14 cellular contexts compared by ENCODE assay signal in genomic region chr11:133943950-133944698, GRCh38. TPM values are rescaled to one million over a fixed set of nuclear protein-coding genes. Genes with fewer than 3 reads are reported as not detected.
DNase-seq lines count a peak whose midpoint lies in the region; ATAC-seq lines count a peak whose summit lies in the region.
"Had no signal": no experiment of that assay in that cellular context is flagged by ENCODE, and none has a peak within 500 bp of the region (broad histone marks: within the 10 kb centered on the region; RNA-seq: fewer than 3 reads in every experiment).

No MANE protein-coding gene starts in this region.

- no peaks in the 10 kb centered on the region for H3K27me3 Mint-ChIP-seq in activated naive CD4-positive, alpha-beta T cell treated with anti-CD3 and anti-CD28 coated beads, Interleukin-2, amount 10 ng/mL, durations not matched to agents 7 days and 5 days
- H3K27me3 Mint-ChIP-seq in natural killer cell treated with Interleukin-12 subunit alpha and Interleukin-12 subunit beta and Interleukin-15 and Interleukin-18, amount 100 ng/mL, for 72 hours, result peaks cover 17% of the 10 kb centered on the region in 2 donors

- CTCF ChIA-PET in activated naive CD4-positive, alpha-beta T cell treated with anti-CD3 and anti-CD28 coated beads, Interleukin-2, amount 10 ng/mL, durations not matched to agents 7 days and 5 days (lab: Charles Lee), result interaction anchor here (0.9 to 3.4 kb wide), 4 partner anchors 11 to 104 kb away, joined by 3 to 24 read pairs (median 5); no protein-coding TSS in a partner anchor

- ATAC-seq in activated naive CD4-positive, alpha-beta T cell treated with anti-CD3 and anti-CD28 coated beads, Interleukin-2, amount 50 U/mL, for 72 hours, result no peak
- no peak for ATAC-seq in natural killer cell treated with Interleukin-12 subunit alpha and Interleukin-12 subunit beta and Interleukin-15 and Interleukin-18, amount 100 ng/mL, for 72 hours

- H3K27ac Mint-ChIP-seq in activated naive CD4-positive, alpha-beta T cell treated with anti-CD3 and anti-CD28 coated beads, Interleukin-2, amount 10 ng/mL, durations not matched to agents 7 days and 5 days, result peak overlapping the region; percentile 96
- peak overlapping the region; percentile 93 for H3K27ac Mint-ChIP-seq in activated naive CD4-positive, alpha-beta T cell treated with anti-CD3 and anti-CD28 coated beads, Interleukin-2, amount 50 U/mL, for 72 hours
- peak overlapping the region in 1 of 2 donors; percentile 53 for H3K27ac Mint-ChIP-seq in natural killer cell treated with Interleukin-12 subunit alpha and Interleukin-12 subunit beta and Interleukin-15 and Interleukin-18, amount 100 ng/mL, for 72 hours

- DNase-seq in activated naive CD4-positive, alpha-beta T cell treated with anti-CD3 and anti-CD28 coated beads, Interleukin-2, amount 10 ng/mL, durations not matched to agents 7 days and 5 days, result no peak
- no peak for DNase-seq in activated naive CD4-positive, alpha-beta T cell treated with Interleukin-2 at 50 U/mL for 16 hours
- peak; percentile 27 for DNase-seq in NCI-H2196 (lab: John Stamatoyannopoulos, UW; ENCODE audit: unreplicated experiment)
- DNase-seq in activated naive CD4-positive, alpha-beta T cell treated with anti-CD3 and anti-CD28 coated beads, Interleukin-2, amount 50 U/mL, for 72 hours (ENCODE audit: low spot score in 2 of 2), result no peak
- no peak for DNase-seq in natural killer cell treated with Interleukin-12 subunit alpha and Interleukin-12 subunit beta and Interleukin-15 and Interleukin-18, amount 100 ng/mL, for 72 hours (ENCODE audit: low spot score)
- DNase-seq in stimulated activated CD4-positive, alpha-beta T cell treated with anti-CD3 and anti-CD28 coated beads, Interleukin-2, amount 100 ng/mL, for 24 hours, result no peak
- DNase-seq in NCI-H2171 treated with DMSO at 0.1 percent for 48 hours (lab: John Stamatoyannopoulos, UW), result no peak
- DNase-seq: AML-193, DMS153, foreskin fibroblast, GOT3, NCI-H1436 treated with DMSO at 0.1 percent for 48 hours, NCI-H446 treated with DMSO at 0.1 percent for 48 hours, SIG-M5 had no signal

- H3K4me1 Mint-ChIP-seq in activated naive CD4-positive, alpha-beta T cell treated with anti-CD3 and anti-CD28 coated beads, Interleukin-2, amount 10 ng/mL, durations not matched to agents 7 days and 5 days, result peaks cover 95% of the 10 kb centered on the region
- peaks cover 15 to 24% of the 10 kb centered on the region in 2 donors for H3K4me1 Mint-ChIP-seq in natural killer cell treated with Interleukin-12 subunit alpha and Interleukin-12 subunit beta and Interleukin-15 and Interleukin-18, amount 100 ng/mL, for 72 hours (ENCODE audit: low read depth in 2 of 2)

- H3K36me3 Mint-ChIP-seq in activated naive CD4-positive, alpha-beta T cell treated with anti-CD3 and anti-CD28 coated beads, Interleukin-2, amount 10 ng/mL, durations not matched to agents 7 days and 5 days, result peaks cover 72% of the 10 kb centered on the region
- H3K36me3 Mint-ChIP-seq in activated naive CD4-positive, alpha-beta T cell treated with anti-CD3 and anti-CD28 coated beads, Interleukin-2, amount 50 U/mL, for 72 hours, result peaks cover 23 to 39% of the 10 kb centered on the region in 2 donors
- H3K36me3 Mint-ChIP-seq in natural killer cell treated with Interleukin-12 subunit alpha and Interleukin-12 subunit beta and Interleukin-15 and Interleukin-18, amount 100 ng/mL, for 72 hours, result no peaks in the 10 kb centered on the region

- H3K4me3 Mint-ChIP-seq in activated naive CD4-positive, alpha-beta T cell treated with anti-CD3 and anti-CD28 coated beads, Interleukin-2, amount 10 ng/mL, durations not matched to agents 7 days and 5 days, result peak overlapping the region; percentile 86
- H3K4me3 Mint-ChIP-seq in natural killer cell treated with Interleukin-12 subunit alpha and Interleukin-12 subunit beta and Interleukin-15 and Interleukin-18, amount 100 ng/mL, for 72 hours, result peak overlapping the region; percentile 73

- H3K9me3 Mint-ChIP-seq in activated naive CD4-positive, alpha-beta T cell treated with anti-CD3 and anti-CD28 coated beads, Interleukin-2, amount 10 ng/mL, durations not matched to agents 7 days and 5 days, result peaks cover 3% of the 10 kb centered on the region
- peaks cover 0 to 6% of the 10 kb centered on the region in 2 donors for H3K9me3 Mint-ChIP-seq in activated naive CD4-positive, alpha-beta T cell treated with anti-CD3 and anti-CD28 coated beads, Interleukin-2, amount 50 U/mL, for 72 hours
- H3K9me3 Mint-ChIP-seq in natural killer cell treated with Interleukin-12 subunit alpha and Interleukin-12 subunit beta and Interleukin-15 and Interleukin-18, amount 100 ng/mL, for 72 hours, result peaks cover 10% of the 10 kb centered on the region

RNA-seq across cellular contexts. Expression of gene IGSF9B, which starts 12.6 kb away (rescaled TPM):
- 100 to 1,000 TPM; 119 TPM for total RNA-seq in activated naive CD4-positive, alpha-beta T cell treated with anti-CD3 and anti-CD28 coated beads, Interleukin-2, amount 50 U/mL, for 72 hours
- total RNA-seq in natural killer cell treated with Interleukin-12 subunit alpha and Interleukin-12 subunit beta and Interleukin-15 and Interleukin-18, amount 100 ng/mL, for 72 hours, result 1 to 10 TPM; 1.8 to 9.1 TPM

Comparison
In these comparisons a context has a peak if more than half of its experiments do, and no peak if none do; other contexts are left out.
1. RNA of gene IGSF9B, which starts 12.6 kb away (total RNA-seq): 119 TPM in activated naive CD4-positive, alpha-beta T cell treated with anti-CD3 and anti-CD28 coated beads, Interleukin-2, amount 50 U/mL, for 72 hours; 1.8 to 9.1 TPM in natural killer cell treated with Interleukin-12 subunit alpha and Interleukin-12 subunit beta and Interleukin-15 and Interleukin-18, amount 100 ng/mL, for 72 hours; every median in the first group is over 10 times any median in the second.